ENCODE assay signal across 9 cellular contexts in the genomic region with DNA sequence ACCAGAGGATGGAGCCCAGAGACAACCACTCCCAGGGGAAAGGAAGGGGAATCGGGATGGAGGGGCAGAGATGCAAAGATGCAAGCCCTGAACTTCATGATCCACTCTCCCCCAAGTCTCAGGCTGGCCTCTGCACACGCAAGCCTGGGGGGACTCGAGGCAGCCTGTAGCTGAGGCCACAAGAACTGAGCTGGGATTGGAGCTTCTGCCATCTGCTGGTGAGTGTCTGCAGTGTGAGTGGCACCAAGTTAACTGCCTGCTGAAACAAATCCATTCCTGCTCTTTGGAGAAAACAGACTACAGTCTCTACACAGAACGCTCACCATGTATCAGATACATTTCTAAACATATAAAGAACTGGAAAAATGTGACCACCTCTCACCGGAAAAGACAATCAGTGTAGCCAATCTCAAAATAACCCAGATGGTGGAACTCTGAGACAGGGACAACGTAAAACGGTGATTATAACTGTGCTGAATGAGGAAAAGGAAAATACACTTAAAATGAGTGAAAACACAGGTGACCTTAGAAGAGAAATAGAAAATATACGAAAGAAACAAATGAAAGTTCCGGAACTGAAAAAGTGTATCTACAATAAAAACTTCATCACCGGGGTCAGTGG.
DNase-seq lines count a peak whose midpoint lies in the region; ATAC-seq, FAIRE-seq and TF ChIP-seq lines count a peak whose summit lies in the region.
"Had no signal": no experiment of that assay in that cellular context is flagged by ENCODE, and none has a peak within 500 bp of the region (broad histone marks: within the 10 kb centered on the region; RNA-seq: fewer than 3 reads in every experiment).

No MANE protein-coding gene starts in this region.

- DNase-seq in NCI-H1092 treated with DMSO at 0.1 percent for 48 hours (lab: John Stamatoyannopoulos, UW) (peak; percentile 37), NCI-H1092 (lab: John Stamatoyannopoulos, UW) (no peak), LoVo (ENCODE audit: low spot score) (peak; percentile 39), choroid plexus epithelial cell (ENCODE audit: low read depth) (peak; percentile 84), left lung (peak in 1 of 2 donors; percentile 37), thoracic aorta (ENCODE audit: low spot score) (no peak)

- H3K27ac ChIP-seq in left lung = no peak overlapping the region
- no peak overlapping the region for H3K27ac ChIP-seq in thoracic aorta
- H3K27ac ChIP-seq: BLaER1 had no signal

- H3K9me3 ChIP-seq in left lung = peaks cover 0 to 11% of the 10 kb centered on the region in 2 donors
- no peaks in the 10 kb centered on the region for H3K9me3 ChIP-seq in thoracic aorta

- peak; percentile 57 for ATAC-seq in left lung
- no peak for ATAC-seq in thoracic aorta (ENCODE audit: insufficient number of reproducible peaks, low FRiP score, low read depth)
- no peak for ATAC-seq in GM19467 (IDR thresholded peaks at IDR 0.05; ENCODE audit: unreplicated experiment)

- H3K4me3 ChIP-seq in choroid plexus epithelial cell (ENCODE audit: low read depth, low read length) = no peak overlapping the region
- no peak overlapping the region for H3K4me3 ChIP-seq in left lung
- H3K4me3 ChIP-seq in thoracic aorta = no peak overlapping the region
- H3K4me3 ChIP-seq: BLaER1 had no signal

- peak; percentile 92 for TF ChIP-seq CTCF in choroid plexus epithelial cell (conservative IDR thresholded peaks at IDR 0.05; ENCODE audit: low read depth, low read length)
- peak; percentile 54 to 73 for TF ChIP-seq CTCF in left lung (IDR thresholded peaks at IDR 0.05)
- peak; percentile 61 for TF ChIP-seq CTCF in thoracic aorta (IDR thresholded peaks at IDR 0.05)

- no peaks in the 10 kb centered on the region for H3K27me3 ChIP-seq in left lung
- H3K27me3 ChIP-seq in thoracic aorta (replicated peaks; ENCODE audit: insufficient read depth) = no peaks in the 10 kb centered on the region
- H3K27me3 ChIP-seq: BLaER1 had no signal

- H3K36me3 ChIP-seq in left lung (peaks cover 0 to 65% of the 10 kb centered on the region in 2 donors), thoracic aorta (peaks cover 27% of the 10 kb centered on the region)

- intact Hi-C loops in left lung (cut with DNase I) = loop anchor here in 1 of 2 donors (10.0 kb wide), 1 partner anchor 142 kb away; no protein-coding TSS in a partner anchor

- H3K4me1 ChIP-seq in left lung (peaks cover 8 to 21% of the 10 kb centered on the region in 2 donors), thoracic aorta (ENCODE audit: control insufficient read depth in 1 of 2, low read depth in 2 of 2) (peaks cover 11 to 19% of the 10 kb centered on the region in 2 donors)

- peak; percentile 54 for FAIRE-seq in TTC549 (lab: Jason Lieb, UNC)

Comparison
In these comparisons a context has a peak if more than half of its experiments do, and no peak if none do; other contexts are left out.
1. DNase-seq: peak in NCI-H1092 treated with DMSO at 0.1 percent for 48 hours (single experiment), LoVo (single experiment) and choroid plexus epithelial cell (single experiment); none in NCI-H1092 (single experiment) and thoracic aorta (single experiment).
2. Peak in every context shown above with its lines, with median percentiles within 50 percentile points of each other: CTCF ChIP-seq.